In the genomic region with DNA sequence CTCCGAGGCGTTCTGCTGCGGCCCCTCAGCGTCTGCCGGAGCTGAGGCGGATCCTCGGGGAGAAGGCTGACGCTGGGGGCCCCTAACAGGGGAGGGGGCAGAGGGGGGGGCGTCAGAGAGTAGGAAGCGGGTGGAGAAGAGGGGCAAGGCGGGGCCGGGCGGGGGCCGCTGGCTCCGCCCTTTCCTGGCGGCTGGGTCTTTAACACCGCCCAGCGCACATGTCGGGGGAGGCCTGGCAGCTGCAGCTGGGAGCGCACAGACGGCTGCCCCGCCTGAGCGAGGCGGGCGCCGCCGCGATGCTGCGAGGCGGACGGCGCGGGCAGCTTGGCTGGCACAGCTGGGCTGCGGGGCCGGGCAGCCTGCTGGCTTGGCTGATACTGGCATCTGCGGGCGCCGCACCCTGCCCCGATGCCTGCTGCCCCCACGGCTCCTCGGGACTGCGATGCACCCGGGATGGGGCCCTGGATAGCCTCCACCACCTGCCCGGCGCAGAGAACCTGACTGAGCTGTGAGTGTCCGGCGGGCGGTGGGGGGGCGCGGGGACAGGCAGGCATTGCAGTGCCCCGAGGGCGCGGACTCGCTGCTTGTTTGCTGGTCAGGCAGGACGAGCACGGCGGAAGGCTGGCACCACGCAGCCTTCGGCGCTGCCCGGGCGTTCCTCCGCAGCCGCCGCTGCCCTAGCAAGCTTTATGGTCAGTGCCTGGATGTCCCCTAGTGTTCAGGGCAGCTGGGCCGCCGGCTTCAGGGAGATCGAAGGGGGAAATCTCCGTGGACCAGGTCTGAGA, we compare ENCODE assay signal across 8 cellular contexts. TPM values are rescaled to one million over a fixed set of nuclear protein-coding genes. Genes with fewer than 3 reads are reported as not detected.
DNase-seq lines count a peak whose midpoint lies in the region; ATAC-seq lines count a peak whose summit lies in the region.

NTRK1 (plus strand) TSS at position 227 of the 785 bp plus-strand sequence; CDS start at position 297, 70 bp downstream.

- H3K27ac ChIP-seq in SK-N-MC: no peak within 1 kb of the TSS

- H3K4me1 Mint-ChIP-seq in activated naive CD4-positive, alpha-beta T cell treated with anti-CD3 and anti-CD28 coated beads, Interleukin-2, amount 10 ng/mL, durations not matched to agents 7 days and 5 days: peaks cover 61% of the 10 kb centered on the region

- H3K36me3 ChIP-seq in SK-N-MC (ENCODE audit: insufficient read depth, low read length): no peaks in the 10 kb centered on the region

- H3K4me3 ChIP-seq in SK-N-MC: peak within 1 kb of the TSS; percentile 88
- H3K4me3 ChIP-seq in skeletal muscle cell (ENCODE audit: low read depth, low read length): peak within 1 kb of the TSS; percentile 40

- no peaks in the 10 kb centered on the region for H3K9me3 ChIP-seq in SK-N-MC (ENCODE audit: low read depth, low read length)

- H3K36me3 Mint-ChIP-seq in activated naive CD4-positive, alpha-beta T cell treated with anti-CD3 and anti-CD28 coated beads, Interleukin-2, amount 10 ng/mL, durations not matched to agents 7 days and 5 days: no peaks in the 10 kb centered on the region

- DNase-seq in CMK (ENCODE audit: low read depth) (peak; percentile 72), HUDEP-2 (lab: John Stamatoyannopoulos, UW; ENCODE audit: unreplicated experiment in 76 of 76) (peak in 39 of 76 experiments; percentile 8 to 58 (median 36)), SK-N-MC (ENCODE audit: low read depth, low spot score) (no peak), left ventricle myocardium superior (peak; percentile 67), skeletal muscle cell (ENCODE audit: low read depth) (no peak)
- peak; percentile 77 for DNase-seq in activated naive CD4-positive, alpha-beta T cell treated with anti-CD3 and anti-CD28 coated beads, Interleukin-2, amount 10 ng/mL, durations not matched to agents 7 days and 5 days

- H3K27me3 Mint-ChIP-seq in activated naive CD4-positive, alpha-beta T cell treated with anti-CD3 and anti-CD28 coated beads, Interleukin-2, amount 10 ng/mL, durations not matched to agents 7 days and 5 days: peaks cover 95% of the 10 kb centered on the region

- CTCF ChIA-PET in activated naive CD4-positive, alpha-beta T cell treated with anti-CD3 and anti-CD28 coated beads, Interleukin-2, amount 10 ng/mL, durations not matched to agents 7 days and 5 days (lab: Charles Lee): interaction anchor here (1.0 to 11.4 kb wide), 31 partner anchors 9 to 237 kb away, joined by 3 to 240 read pairs (median 9); partner anchors contain the start of genes ISG20L2, METTL25B, PEAR1 and PRCC

- no peak within 1 kb of the TSS for H3K9ac ChIP-seq in SK-N-MC (ENCODE audit: insufficient read length)

- H3K9me3 Mint-ChIP-seq in activated naive CD4-positive, alpha-beta T cell treated with anti-CD3 and anti-CD28 coated beads, Interleukin-2, amount 10 ng/mL, durations not matched to agents 7 days and 5 days: no peaks in the 10 kb centered on the region

- peak within 1 kb of the TSS; percentile 65 for H3K4me3 Mint-ChIP-seq in activated naive CD4-positive, alpha-beta T cell treated with anti-CD3 and anti-CD28 coated beads, Interleukin-2, amount 10 ng/mL, durations not matched to agents 7 days and 5 days

- H3K27ac Mint-ChIP-seq in activated naive CD4-positive, alpha-beta T cell treated with anti-CD3 and anti-CD28 coated beads, Interleukin-2, amount 10 ng/mL, durations not matched to agents 7 days and 5 days: no peak within 1 kb of the TSS

- ATAC-seq in left ventricle myocardium superior (peak; percentile 52), HG03571 (IDR thresholded peaks at IDR 0.05; ENCODE audit: unreplicated experiment) (no peak), HG02623 (IDR thresholded peaks at IDR 0.05; ENCODE audit: unreplicated experiment) (no peak)

- intact Hi-C loops in left ventricle myocardium superior (cut with micrococcal nuclease): no loop called here

RNA-seq across cellular contexts. Expression of gene NTRK1, which starts in this region (rescaled TPM):
- total RNA-seq in left ventricle myocardium superior: 0.69 TPM

Comparison
In these comparisons a context has a peak if more than half of its experiments do, and no peak if none do; other contexts are left out.
1. Peak in DNase-seq and ATAC-seq in left ventricle myocardium superior; RNA of the gene not detected or under 1 TPM.
2. DNase-seq: peak in CMK (single experiment), HUDEP-2 (39 of 76) and activated naive CD4-positive, alpha-beta T cell treated with anti-CD3 and anti-CD28 coated beads, Interleukin-2, amount 10 ng/mL, durations not matched to agents 7 days and 5 days (single experiment); none in SK-N-MC (single experiment) and skeletal muscle cell (single experiment).